28 cellular contexts compared by ENCODE assay signal in the genomic region with DNA sequence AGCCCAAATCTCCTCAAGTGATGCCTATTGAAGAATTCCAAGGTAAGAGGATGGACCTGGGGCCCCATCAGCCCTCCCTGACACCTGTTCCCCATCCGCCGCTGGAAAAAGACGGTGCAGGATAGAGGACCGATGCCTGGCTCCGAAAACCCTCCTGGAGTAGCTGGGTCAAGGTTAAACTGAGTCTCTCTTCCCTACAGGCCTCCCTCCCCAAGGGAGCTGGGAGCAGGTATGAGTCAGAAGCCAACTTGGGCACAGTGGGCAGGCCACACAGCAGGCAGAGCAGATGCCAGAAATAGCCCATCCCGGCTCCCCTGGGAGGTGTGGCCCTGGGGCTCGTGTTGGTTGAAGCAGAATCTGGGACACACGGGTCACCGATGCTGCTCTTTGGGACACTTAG.
DNase-seq lines count a peak whose midpoint lies in the region; ATAC-seq, FAIRE-seq and TF ChIP-seq lines count a peak whose summit lies in the region.
"Had no signal": no experiment of that assay in that cellular context is flagged by ENCODE, and none has a peak within 500 bp of the region (broad histone marks: within the 10 kb centered on the region; RNA-seq: fewer than 3 reads in every experiment).

No MANE protein-coding gene starts in this region.

- 63% methylated on average over 9 of the region's 9 CpGs for WGBS in right cardiac atrium
- WGBS in spleen, 5 donors, result 64 to 78% (median 76%) methylated on average over 9 of the region's 9 CpGs

- intact Hi-C loops in left ventricle myocardium inferior (cut with micrococcal nuclease), result loop anchor here (10.0 kb wide), 1 partner anchor 463 kb away; no protein-coding TSS in a partner anchor
- intact Hi-C loops in right cardiac atrium (cut with DNase I), result loop anchor here in 2 of 4 donors (5.0 kb wide), 3 partner anchors 65 to 475 kb away; no protein-coding TSS in a partner anchor
- intact Hi-C loops in spleen (cut with DNase I; ENCODE audit: low total_unique reads), result loop anchor here (10.0 kb wide), 1 partner anchor 73 kb away; a partner anchor contains a TSS
- intact Hi-C loops in lower lobe of right lung (cut with DNase I), result no loop called here

- H3K27ac ChIP-seq in left ventricle myocardium inferior (replicated peaks), result peak overlapping the region; percentile 27
- no peak overlapping the region for H3K27ac ChIP-seq in right cardiac atrium (ENCODE audit: low read length)
- no peak overlapping the region for H3K27ac ChIP-seq in spleen
- no peak overlapping the region for H3K27ac ChIP-seq in lower lobe of right lung
- H3K27ac ChIP-seq: PC-9, tibial nerve had no signal

- H3K9me3 ChIP-seq in left ventricle myocardium inferior (replicated peaks) (no peaks in the 10 kb centered on the region), right cardiac atrium (ENCODE audit: control insufficient read depth, low read length) (no peaks in the 10 kb centered on the region), spleen (no peaks in the 10 kb centered on the region), lower lobe of right lung (no peaks in the 10 kb centered on the region)
- H3K9me3 ChIP-seq: tibial nerve had no signal

- DNase-seq in left ventricle myocardium inferior (peak; percentile 38), right cardiac atrium (no peak), LHCN-M2 (ENCODE audit: low read depth) (peak; percentile 33), bronchial epithelial cell (ENCODE audit: low read depth) (peak; percentile 9), urothelium cell line (ENCODE audit: low spot score) (peak; percentile 78), spleen (no peak), lower lobe of right lung (no peak)
- DNase-seq: activated CD4-positive, alpha-beta T cell treated with anti-CD3 and anti-CD28 coated beads for 36 hours; activated CD8-positive, alpha-beta T cell treated with anti-CD3 and anti-CD28 coated beads, Interleukin-2, amount 10 ng/mL, durations not matched to agents 7 days and 5 days; activated naive CD8-positive, alpha-beta T cell treated with anti-CD3 and anti-CD28 coated beads for 36 hours; central memory CD4-positive, alpha-beta T cell; foreskin fibroblast; Karpas-422; left cardiac atrium; naive thymus-derived CD4-positive, alpha-beta T cell; NCI-H1694; NCI-H2171; NCI-H510A; occipital lobe; PC-9; stimulated activated CD4-positive, alpha-beta T cell treated with anti-CD3 and anti-CD28 coated beads, Interleukin-2, amount 100 ng/mL, for 24 hours had no signal

- peaks cover 30% of the 10 kb centered on the region for H3K4me1 ChIP-seq in left ventricle myocardium inferior
- no peaks in the 10 kb centered on the region for H3K4me1 ChIP-seq in right cardiac atrium (ENCODE audit: control insufficient read depth, insufficient read depth, low read length)
- H3K4me1 ChIP-seq in spleen, result peaks cover 0 to 51% (median 31%) of the 10 kb centered on the region in 6 donors
- H3K4me1 ChIP-seq in lower lobe of right lung, result peaks cover 14% of the 10 kb centered on the region

- H3K4me3 ChIP-seq in left ventricle myocardium inferior, result no peak overlapping the region
- no peak overlapping the region for H3K4me3 ChIP-seq in right cardiac atrium (ENCODE audit: low read length)
- H3K4me3 ChIP-seq in bronchial epithelial cell (ENCODE audit: low read depth, low read length), result no peak overlapping the region
- no peak overlapping the region for H3K4me3 ChIP-seq in spleen
- no peak overlapping the region for H3K4me3 ChIP-seq in lower lobe of right lung
- H3K4me3 ChIP-seq: PC-9, smooth muscle cell, tibial nerve had no signal

- FAIRE-seq in bronchial epithelial cell (lab: Jason Lieb, UNC), result no peak
- FAIRE-seq in urothelium cell line (lab: Jason Lieb, UNC), result no peak
- FAIRE-seq: astrocyte, GM12892, HepG2 had no signal

- H3K27me3 ChIP-seq in left ventricle myocardium inferior (ENCODE audit: low read depth), result peaks cover 5% of the 10 kb centered on the region
- no peaks in the 10 kb centered on the region for H3K27me3 ChIP-seq in right cardiac atrium (ENCODE audit: control insufficient read depth, insufficient read depth)
- H3K27me3 ChIP-seq in bronchial epithelial cell (ENCODE audit: control insufficient read depth, insufficient read depth, low read length), result peaks cover 11% of the 10 kb centered on the region
- H3K27me3 ChIP-seq in spleen (replicated peaks in 1 of 7), result peaks cover 0 to 78% (median 4%) of the 10 kb centered on the region in 7 donors
- H3K27me3 ChIP-seq in lower lobe of right lung (ENCODE audit: low read depth), result peaks cover 4% of the 10 kb centered on the region

- no peak for ATAC-seq in right cardiac atrium
- ATAC-seq in lower lobe of right lung, result no peak
- ATAC-seq in HG02798 (IDR thresholded peaks at IDR 0.05; ENCODE audit: poor library complexity, unreplicated experiment), result no peak
- ATAC-seq: activated CD4-positive, alpha-beta T cell treated with anti-CD3 and anti-CD28 coated beads for 36 hours; activated CD8-positive, alpha-beta T cell treated with anti-CD3 and anti-CD28 coated beads, Interleukin-2, amount 10 ng/mL, durations not matched to agents 7 days and 5 days; esophagus mucosa; HepG2; naive thymus-derived CD4-positive, alpha-beta T cell had no signal

- H3K36me3 ChIP-seq in left ventricle myocardium inferior, result no peaks in the 10 kb centered on the region
- no peaks in the 10 kb centered on the region for H3K36me3 ChIP-seq in bronchial epithelial cell (ENCODE audit: control insufficient read depth, insufficient read depth, low read length)
- H3K36me3 ChIP-seq in spleen, result no peaks in the 10 kb centered on the region
- H3K36me3 ChIP-seq in lower lobe of right lung, result no peaks in the 10 kb centered on the region
- H3K36me3 ChIP-seq: tibial nerve had no signal

- TF ChIP-seq POLR2A in spleen (IDR thresholded peaks at IDR 0.05), result no peak

- no peak for TF ChIP-seq CTCF in left ventricle myocardium inferior (IDR thresholded peaks at IDR 0.05; ENCODE audit: borderline replicate concordance)
- no peak for TF ChIP-seq CTCF in bronchial epithelial cell (IDR thresholded peaks at IDR 0.05; ENCODE audit: insufficient read depth, low read length, severe bottlenecking)
- no peak for TF ChIP-seq CTCF in spleen (IDR thresholded peaks at IDR 0.05 in 8 of 11, conservative IDR thresholded peaks at IDR 0.05 in 3 of 11)
- TF ChIP-seq CTCF in lower lobe of right lung (IDR thresholded peaks at IDR 0.05), result no peak

Comparison
In these comparisons a context has a peak if more than half of its experiments do, and no peak if none do; other contexts are left out.
1. DNase-seq: peak in left ventricle myocardium inferior (single experiment), LHCN-M2 (single experiment), bronchial epithelial cell (single experiment) and urothelium cell line (single experiment); none in right cardiac atrium (0 of 3), spleen (single experiment) and lower lobe of right lung (single experiment).